ENCODE assay signal across 37 cellular contexts in genomic region chr3:111975131-111975530, GRCh38. TPM values are rescaled to one million over a fixed set of nuclear protein-coding genes. Genes with fewer than 3 reads are reported as not detected.
"Had no signal": no experiment of that assay in that cellular context is flagged by ENCODE, and none has a peak within 500 bp of the region (broad histone marks: within the 10 kb centered on the region; RNA-seq: fewer than 3 reads in every experiment).

No MANE protein-coding gene starts in this region.

- H3K4me3 ChIP-seq: ascending aorta, breast epithelium, cardiac muscle cell, colonic mucosa, esophagus squamous epithelium, gastroesophageal sphincter, heart right ventricle had no signal

- H3K27me3 ChIP-seq: ascending aorta, breast epithelium, cardiac muscle cell, colonic mucosa, esophagus squamous epithelium, gastroesophageal sphincter, heart right ventricle had no signal

- H3K4me1 ChIP-seq: ascending aorta, colonic mucosa had no signal

- FAIRE-seq: endometrium, endothelial cell of umbilical vein had no signal

- H3K36me3 Mint-ChIP-seq: brain had no signal

- H3K27ac Mint-ChIP-seq: activated B cell treated with CpG ODN at 0.5 μM for 24 hours; activated CD8-positive, alpha-beta T cell treated with anti-CD3 and anti-CD28 coated beads for 36 hours; activated naive CD4-positive, alpha-beta T cell treated with anti-CD3 and anti-CD28 coated beads, Interleukin-2, amount 10 ng/mL, durations not matched to agents 7 days and 5 days; activated naive CD4-positive, alpha-beta T cell treated with anti-CD3 and anti-CD28 coated beads, Interleukin-2, amount 50 U/mL, for 72 hours; activated naive CD8-positive, alpha-beta T cell treated with anti-CD3 and anti-CD28 coated beads, Interleukin-2, amount 10 ng/mL, durations not matched to agents 7 days and 5 days; activated T-helper 1 cell treated with anti-CD3 and anti-CD28 coated beads, Interleukin-12 subunit alpha, Interleukin-12 subunit beta, Interleukin-2, Interleukin-4 antibody, amounts not matched to agents 30 ng/mL and 10 ng/mL and 1 ng/mL, durations not matched to agents 14 hours and 24 hours and 36 hours; brain; T-helper 17 cell; T-helper 2 cell treated with Interferon-gamma antibody and Interleukin-4, amounts not matched to agents 5 μg/mL and 100 μg/mL, for 36 hours had no signal

- H3K27me3 Mint-ChIP-seq: activated B cell treated with CpG ODN at 0.5 μM for 24 hours; activated CD8-positive, alpha-beta T cell treated with anti-CD3 and anti-CD28 coated beads for 36 hours; T-helper 17 cell had no signal

- H3K9me3 Mint-ChIP-seq: activated B cell treated with CpG ODN at 0.5 μM for 24 hours; activated CD8-positive, alpha-beta T cell treated with anti-CD3 and anti-CD28 coated beads for 36 hours; activated naive CD4-positive, alpha-beta T cell treated with anti-CD3 and anti-CD28 coated beads, Interleukin-2, amount 10 ng/mL, durations not matched to agents 7 days and 5 days; activated naive CD4-positive, alpha-beta T cell treated with anti-CD3 and anti-CD28 coated beads, Interleukin-2, amount 50 U/mL, for 72 hours; activated naive CD8-positive, alpha-beta T cell treated with anti-CD3 and anti-CD28 coated beads, Interleukin-2, amount 10 ng/mL, durations not matched to agents 7 days and 5 days; activated T-helper 1 cell treated with anti-CD3 and anti-CD28 coated beads, Interleukin-12 subunit alpha, Interleukin-12 subunit beta, Interleukin-2, Interleukin-4 antibody, amounts not matched to agents 30 ng/mL and 10 ng/mL and 1 ng/mL, durations not matched to agents 14 hours and 24 hours and 36 hours; T-helper 2 cell treated with Interferon-gamma antibody and Interleukin-4, amounts not matched to agents 5 μg/mL and 100 μg/mL, for 36 hours had no signal

- DNase-seq: activated B cell treated with CpG ODN at 0.5 μM for 24 hours; activated CD4-positive, alpha-beta T cell treated with anti-CD3 and anti-CD28 coated beads for 48 hours; activated CD4-positive, alpha-beta T cell treated with anti-CD3 and anti-CD28 coated beads, Interleukin-2, amount 50 U/mL, for 1 hour; activated CD4-positive, alpha-beta T cell treated with anti-CD3 and anti-CD28 coated beads, Interleukin-2, amount 50 U/mL, for 48 hours; activated CD8-positive, alpha-beta memory T cell treated with anti-CD3 and anti-CD28 coated beads for 24 hours; activated CD8-positive, alpha-beta T cell treated with anti-CD3 and anti-CD28 coated beads for 36 hours; activated gamma-delta T cell; activated naive CD4-positive, alpha-beta T cell; activated naive CD4-positive, alpha-beta T cell treated with anti-CD3 and anti-CD28 coated beads, Interleukin-2, amount 10 ng/mL, durations not matched to agents 7 days and 5 days; activated naive CD8-positive, alpha-beta T cell treated with anti-CD3 and anti-CD28 coated beads, Interleukin-2, amount 10 ng/mL, durations not matched to agents 7 days and 5 days; activated T-cell treated with anti-CD3 and anti-CD28 coated beads, Interleukin-2, amount 50 U/mL, for 48 hours; central memory CD4-positive, alpha-beta T cell; cerebellar nuclear complex; colonic mucosa; effector CD8-positive, alpha-beta T cell; esophagus squamous epithelium; foreskin melanocyte; heart right ventricle; T-helper 1 cell; T-helper 17 cell; T1000; WERI-Rb-1 had no signal

- H3K36me3 ChIP-seq: breast epithelium, cardiac muscle cell, colonic mucosa had no signal

- H3K4me3 Mint-ChIP-seq: activated B cell treated with CpG ODN at 0.5 μM for 24 hours; activated CD8-positive, alpha-beta T cell treated with anti-CD3 and anti-CD28 coated beads for 36 hours; activated naive CD4-positive, alpha-beta T cell treated with anti-CD3 and anti-CD28 coated beads, Interleukin-2, amount 10 ng/mL, durations not matched to agents 7 days and 5 days; activated naive CD8-positive, alpha-beta T cell treated with anti-CD3 and anti-CD28 coated beads, Interleukin-2, amount 10 ng/mL, durations not matched to agents 7 days and 5 days; activated T-helper 1 cell treated with anti-CD3 and anti-CD28 coated beads, Interleukin-12 subunit alpha, Interleukin-12 subunit beta, Interleukin-2, Interleukin-4 antibody, amounts not matched to agents 30 ng/mL and 10 ng/mL and 1 ng/mL, durations not matched to agents 14 hours and 24 hours and 36 hours; T-helper 17 cell; T-helper 2 cell treated with Interferon-gamma antibody and Interleukin-4, amounts not matched to agents 5 μg/mL and 100 μg/mL, for 36 hours had no signal

- H3K27ac ChIP-seq: ascending aorta, breast epithelium, cardiac muscle cell, colonic mucosa, esophagus squamous epithelium, gastroesophageal sphincter, heart right ventricle, WERI-Rb-1 had no signal

- ATAC-seq: activated CD4-positive, CD25-positive, alpha-beta regulatory T cell treated with anti-CD3 and anti-CD28 coated beads, Interleukin-2, amount 50 U/mL, for 24 hours; activated CD8-positive, alpha-beta T cell treated with anti-CD3 and anti-CD28 coated beads for 36 hours; activated naive CD4-positive, alpha-beta T cell treated with anti-CD3 and anti-CD28 coated beads, Interleukin-2, amount 50 U/mL, for 72 hours; gastroesophageal sphincter; heart right ventricle; T-helper 17 cell had no signal

- H3K9me3 ChIP-seq: ascending aorta, breast epithelium, colonic mucosa, esophagus squamous epithelium, gastroesophageal sphincter, heart right ventricle had no signal

RNA-seq across cellular contexts. Expression of gene TAGLN3, which starts 23.6 kb away (rescaled TPM):
- total RNA-seq: activated B cell treated with CpG ODN at 0.5 μM for 24 hours; activated naive CD8-positive, alpha-beta T cell treated with anti-CD3 and anti-CD28 coated beads, Interleukin-2, amount 10 ng/mL, durations not matched to agents 7 days and 5 days; ascending aorta; breast epithelium; dermis microvascular lymphatic vessel endothelial cell; endothelial cell of umbilical vein; esophagus squamous epithelium; fibroblast of villous mesenchyme had no signal
- polyA plus RNA-seq: endothelial cell of umbilical vein had no signal

RNA-seq across cellular contexts. Expression of gene TMPRSS7, which starts 59.4 kb away (rescaled TPM):
- total RNA-seq: activated B cell treated with CpG ODN at 0.5 μM for 24 hours; activated CD8-positive, alpha-beta T cell treated with anti-CD3 and anti-CD28 coated beads for 36 hours; activated naive CD4-positive, alpha-beta T cell treated with anti-CD3 and anti-CD28 coated beads, Interleukin-2, amount 50 U/mL, for 72 hours; activated naive CD8-positive, alpha-beta T cell treated with anti-CD3 and anti-CD28 coated beads, Interleukin-2, amount 10 ng/mL, durations not matched to agents 7 days and 5 days; activated T-helper 1 cell treated with anti-CD3 and anti-CD28 coated beads, Interleukin-12 subunit alpha, Interleukin-12 subunit beta, Interleukin-2, Interleukin-4 antibody, amounts not matched to agents 30 ng/mL and 10 ng/mL and 1 ng/mL, durations not matched to agents 14 hours and 24 hours and 36 hours; ascending aorta; cardiac muscle cell; colonic mucosa; dermis microvascular lymphatic vessel endothelial cell; endothelial cell of umbilical vein; esophagus squamous epithelium; fibroblast of lung; fibroblast of villous mesenchyme; gastroesophageal sphincter; glomerular endothelial cell; heart right ventricle had no signal
- polyA plus RNA-seq: cardiac muscle cell, endothelial cell of umbilical vein, fibroblast of lung, heart right ventricle had no signal
